Comparison of ENCODE assay signal across 11 cellular contexts in genomic region chr6:169252805-169253189, GRCh38. TPM values are rescaled to one million over a fixed set of nuclear protein-coding genes. Genes with fewer than 3 reads are reported as not detected.
DNase-seq lines count a peak whose midpoint lies in the region; ATAC-seq, FAIRE-seq and TF ChIP-seq lines count a peak whose summit lies in the region.
"Had no signal": no experiment of that assay in that cellular context is flagged by ENCODE, and none has a peak within 500 bp of the region (broad histone marks: within the 10 kb centered on the region; RNA-seq: fewer than 3 reads in every experiment).

No MANE protein-coding gene starts in this region.

- H3K36me3 ChIP-seq in bronchial epithelial cell (ENCODE audit: control insufficient read depth, insufficient read depth, low read length) (no peaks in the 10 kb centered on the region), thyroid gland (no peaks in the 10 kb centered on the region)

- peaks cover 8 to 17% of the 10 kb centered on the region in 2 donors for H3K4me1 ChIP-seq in thyroid gland

- H3K4me3 ChIP-seq in bronchial epithelial cell (ENCODE audit: low read depth, low read length): peak overlapping the region; percentile 35
- peak overlapping the region; percentile 26 for H3K4me3 ChIP-seq in lower leg skin (ENCODE audit: low read depth, poor library complexity, severe bottlenecking)
- no peak overlapping the region for H3K4me3 ChIP-seq in thyroid gland (replicated peaks in 1 of 3)

- no peak for TF ChIP-seq POLR2A in lower leg skin (IDR thresholded peaks at IDR 0.05)
- no peak for TF ChIP-seq POLR2A in thyroid gland (IDR thresholded peaks at IDR 0.05)

- peak overlapping the region in 2 of 3 donors; percentile 18 to 53 for H3K27ac ChIP-seq in thyroid gland

- 10 to 15% methylated on average over 6 of the region's 6 CpGs for WGBS in lower leg skin, 2 donors
- WGBS in thyroid gland, 2 donors: 7 to 17% methylated on average over 6 of the region's 6 CpGs

- CTCF ChIA-PET in GM10248 (lab: Yijun Ruan, JAX): no interaction called here

- intact Hi-C loops in lower leg skin (cut with DNase I; ENCODE audit: low total_unique reads) (no loop called here), thyroid gland (cut with DNase I) (no loop called here)

- H3K27me3 ChIP-seq in bronchial epithelial cell (ENCODE audit: control insufficient read depth, insufficient read depth, low read length) (peaks cover 2% of the 10 kb centered on the region), thyroid gland (no peaks in the 10 kb centered on the region)

- no peak for ATAC-seq in GM21529 (IDR thresholded peaks at IDR 0.05; ENCODE audit: unreplicated experiment)

- POLR2A ChIA-PET in GM10248 (lab: Yijun Ruan, JAX): no interaction called here

- TF ChIP-seq CTCF in bronchial epithelial cell (IDR thresholded peaks at IDR 0.05; ENCODE audit: insufficient read depth, low read length, severe bottlenecking) (no peak), lower leg skin (IDR thresholded peaks at IDR 0.05) (no peak), thyroid gland (IDR thresholded peaks at IDR 0.05) (no peak), GM10248 (IDR thresholded peaks at IDR 0.05; ENCODE audit: control extremely low read depth, extremely low read depth, low read depth, missing control alignments) (no peak)

- no peak for FAIRE-seq in bronchial epithelial cell (lab: Jason Lieb, UNC)
- FAIRE-seq: GM19239 had no signal

- DNase-seq in NCI-H2029 treated with DMSO at 0.1 percent for 48 hours (lab: John Stamatoyannopoulos, UW): peak; percentile 5
- no peak for DNase-seq in NCI-H2029 (lab: John Stamatoyannopoulos, UW)
- DNase-seq in bronchial epithelial cell (ENCODE audit: low read depth): no peak
- peak in 1 of 2 donors; percentile 86 for DNase-seq in lower leg skin (ENCODE audit: low spot score in 2 of 2)
- peak; percentile 67 to 72 for DNase-seq in thyroid gland
- no peak for DNase-seq in GM10248 (ENCODE audit: extremely low spot score)
- DNase-seq in OCI-M2 (lab: John Stamatoyannopoulos, UW; ENCODE audit: unreplicated experiment): no peak
- DNase-seq: ACHN; activated CD4-positive, alpha-beta T cell treated with anti-CD3 and anti-CD28 coated beads for 4 hours had no signal

- H3K9me3 ChIP-seq in thyroid gland: no peaks in the 10 kb centered on the region

RNA-seq across cellular contexts. Expression of gene THBS2, which starts 0.8 kb away (rescaled TPM):
- 3.6 and 8.7 TPM in 2 replicates for total RNA-seq in bronchial epithelial cell
- total RNA-seq in lower leg skin: 100 to 1,000 TPM in 2 of 4 donors, 10 to 100 TPM in 2; 72.1 to 135 (median 103) TPM
- total RNA-seq in thyroid gland: 10 to 100 TPM; 12.0 to 74.7 (median 16.4) TPM

Comparison
In these comparisons a context has a peak if more than half of its experiments do, and no peak if none do; other contexts are left out.
1. DNase-seq: peak in NCI-H2029 treated with DMSO at 0.1 percent for 48 hours (single experiment) and thyroid gland (2 of 2); none in NCI-H2029 (single experiment), bronchial epithelial cell (single experiment), GM10248 (single experiment) and OCI-M2 (single experiment).
2. H3K4me3 ChIP-seq: peak in bronchial epithelial cell (single experiment) and lower leg skin (single experiment); none in thyroid gland (0 of 3).